ENCODE assay signal across 13 cellular contexts in genomic region chr3:164723396-164723795, GRCh38.
"Had no signal": no experiment of that assay in that cellular context is flagged by ENCODE, and none has a peak within 500 bp of the region (broad histone marks: within the 10 kb centered on the region; RNA-seq: fewer than 3 reads in every experiment).

No MANE protein-coding gene starts in this region.

- H3K4me3 Mint-ChIP-seq: activated CD8-positive, alpha-beta T cell treated with anti-CD3 and anti-CD28 coated beads, Interleukin-2, amount 10 ng/mL, durations not matched to agents 7 days and 5 days; activated naive CD4-positive, alpha-beta T cell treated with anti-CD3 and anti-CD28 coated beads for 36 hours; neural crest cell; stimulated activated naive B cell treated with anti-CD40 and anti-IgM and Interleukin-4, amounts not matched to agents 10 μg/mL and 1 μg/mL and 100 μg/mL, for 72 hours; T-cell had no signal

- H3K4me1 Mint-ChIP-seq: neural crest cell; stimulated activated naive B cell treated with anti-CD40 and anti-IgM and Interleukin-4, amounts not matched to agents 10 μg/mL and 1 μg/mL and 100 μg/mL, for 72 hours; T-cell had no signal

- DNase-seq: activated CD4-positive, alpha-beta T cell treated with anti-CD3 and anti-CD28 coated beads for 48 hours; activated CD8-positive, alpha-beta memory T cell treated with anti-CD3 and anti-CD28 coated beads, Interleukin-2, amount 50 U/mL, for 48 hours; activated CD8-positive, alpha-beta T cell treated with anti-CD3 and anti-CD28 coated beads, Interleukin-2, amount 10 ng/mL, durations not matched to agents 7 days and 5 days; activated naive CD4-positive, alpha-beta T cell treated with anti-CD3 and anti-CD28 coated beads for 36 hours; heart right ventricle; left lung; retina; small intestine; stimulated activated naive B cell treated with anti-CD40 and anti-IgM and Interleukin-4, amounts not matched to agents 10 μg/mL and 1 μg/mL and 100 μg/mL, for 72 hours; T-cell had no signal

- H3K27me3 ChIP-seq: heart right ventricle, left lung, tibial nerve had no signal

- ATAC-seq: activated CD8-positive, alpha-beta T cell treated with anti-CD3 and anti-CD28 coated beads, Interleukin-2, amount 10 ng/mL, durations not matched to agents 7 days and 5 days; heart right ventricle; left lung; stimulated activated naive B cell treated with anti-CD40 and anti-IgM and Interleukin-4, amounts not matched to agents 10 μg/mL and 1 μg/mL and 100 μg/mL, for 72 hours; T-cell had no signal

- H3K27ac ChIP-seq: heart right ventricle, left lung, parathyroid adenoma, tibial nerve had no signal

- H3K27me3 Mint-ChIP-seq: stimulated activated naive B cell treated with anti-CD40 and anti-IgM and Interleukin-4, amounts not matched to agents 10 μg/mL and 1 μg/mL and 100 μg/mL, for 72 hours; T-cell had no signal

- H3K4me1 ChIP-seq: heart right ventricle, left lung, parathyroid adenoma, tibial nerve had no signal

- H3K36me3 ChIP-seq: heart right ventricle, left lung, tibial nerve had no signal

- H3K4me3 ChIP-seq: heart right ventricle, left lung, tibial nerve had no signal

- H3K9me3 Mint-ChIP-seq: neural crest cell had no signal

- H3K27ac Mint-ChIP-seq: activated CD8-positive, alpha-beta T cell treated with anti-CD3 and anti-CD28 coated beads, Interleukin-2, amount 10 ng/mL, durations not matched to agents 7 days and 5 days; activated naive CD4-positive, alpha-beta T cell treated with anti-CD3 and anti-CD28 coated beads for 36 hours; stimulated activated naive B cell treated with anti-CD40 and anti-IgM and Interleukin-4, amounts not matched to agents 10 μg/mL and 1 μg/mL and 100 μg/mL, for 72 hours; T-cell had no signal

- H3K9me3 ChIP-seq: heart right ventricle, left lung, tibial nerve had no signal

- H3K36me3 Mint-ChIP-seq: stimulated activated naive B cell treated with anti-CD40 and anti-IgM and Interleukin-4, amounts not matched to agents 10 μg/mL and 1 μg/mL and 100 μg/mL, for 72 hours; T-cell had no signal
